Comparison of ENCODE assay signal across 16 cellular contexts in the genomic region with DNA sequence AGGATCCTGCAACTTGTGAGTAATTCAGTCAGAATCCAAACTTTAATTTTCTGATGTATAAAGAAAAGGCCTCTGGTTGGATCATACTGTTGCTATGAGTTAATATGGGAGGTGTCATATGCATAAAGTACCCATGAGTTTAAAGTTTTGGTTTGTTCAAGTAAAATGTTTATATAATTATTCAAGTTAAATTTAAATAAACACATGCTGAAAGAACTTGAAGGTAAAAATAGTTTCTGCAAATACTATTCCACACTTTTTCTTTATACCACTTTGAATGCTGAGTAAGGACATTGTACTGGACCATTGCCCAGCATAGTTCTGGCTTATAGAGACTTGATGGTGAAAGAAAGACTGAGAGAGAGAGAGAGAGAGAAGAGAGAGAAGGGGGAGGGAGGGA. TPM values are rescaled to one million over a fixed set of nuclear protein-coding genes. Genes with fewer than 3 reads are reported as not detected.
A peak's percentile ranks its signal among the peaks of the same experiment; 100 is the strongest.
DNase-seq lines count a peak whose midpoint lies in the region; ATAC-seq and TF ChIP-seq lines count a peak whose summit lies in the region.
"Had no signal": no experiment of that assay in that cellular context is flagged by ENCODE, and none has a peak within 500 bp of the region (broad histone marks: within the 10 kb centered on the region; RNA-seq: fewer than 3 reads in every experiment).

No MANE protein-coding gene starts in this region.

- H3K4me1 Mint-ChIP-seq in activated CD8-positive, alpha-beta T cell treated with anti-CD3 and anti-CD28 coated beads, Interleukin-2, amount 10 ng/mL, durations not matched to agents 7 days and 5 days (ENCODE audit: low read depth): peaks cover 8% of the 10 kb centered on the region
- H3K4me1 Mint-ChIP-seq: activated naive CD4-positive, alpha-beta T cell treated with anti-CD3 and anti-CD28 coated beads, Interleukin-2, amount 10 ng/mL, durations not matched to agents 7 days and 5 days had no signal

- peak; percentile 31 for DNase-seq in H4 (ENCODE audit: low spot score)
- DNase-seq in astrocyte of the cerebellum (ENCODE audit: low read depth): peak; percentile 63
- DNase-seq in fibroblast of villous mesenchyme (ENCODE audit: low read depth): peak; percentile 57
- DNase-seq in retinal pigment epithelial cell (ENCODE audit: low read depth): peak; percentile 63
- DNase-seq in middle frontal gyrus (ENCODE audit: extremely low spot score, low spot score): no peak
- no peak for DNase-seq in islet precursor cell
- no peak for DNase-seq in activated CD8-positive, alpha-beta T cell treated with anti-CD3 and anti-CD28 coated beads, Interleukin-2, amount 10 ng/mL, durations not matched to agents 7 days and 5 days
- DNase-seq: activated naive CD4-positive, alpha-beta T cell treated with anti-CD3 and anti-CD28 coated beads, Interleukin-2, amount 10 ng/mL, durations not matched to agents 7 days and 5 days; Calu3; glutamatergic neuron; left colon; NCI-H1092 treated with DMSO at 0.1 percent for 48 hours; NCI-H524 treated with DMSO at 0.1 percent for 48 hours had no signal

- H3K4me3 ChIP-seq in astrocyte of the cerebellum (ENCODE audit: low read depth, low read length) (no peak overlapping the region), fibroblast of villous mesenchyme (ENCODE audit: low read depth, low read length) (no peak overlapping the region), retinal pigment epithelial cell (ENCODE audit: low read length) (no peak overlapping the region)
- H3K4me3 ChIP-seq: HAP-1, thyroid gland had no signal

- H3K27me3 Mint-ChIP-seq in activated CD8-positive, alpha-beta T cell treated with anti-CD3 and anti-CD28 coated beads, Interleukin-2, amount 10 ng/mL, durations not matched to agents 7 days and 5 days (ENCODE audit: low read depth): no peaks in the 10 kb centered on the region
- H3K27me3 Mint-ChIP-seq: activated naive CD4-positive, alpha-beta T cell treated with anti-CD3 and anti-CD28 coated beads, Interleukin-2, amount 10 ng/mL, durations not matched to agents 7 days and 5 days had no signal

- no peak overlapping the region for H3K4me3 Mint-ChIP-seq in activated CD8-positive, alpha-beta T cell treated with anti-CD3 and anti-CD28 coated beads, Interleukin-2, amount 10 ng/mL, durations not matched to agents 7 days and 5 days
- H3K4me3 Mint-ChIP-seq: activated naive CD4-positive, alpha-beta T cell treated with anti-CD3 and anti-CD28 coated beads, Interleukin-2, amount 10 ng/mL, durations not matched to agents 7 days and 5 days had no signal

- TF ChIP-seq CTCF in astrocyte of the cerebellum (IDR thresholded peaks at IDR 0.05; ENCODE audit: low read depth, low read length, missing control alignments) (no peak), fibroblast of villous mesenchyme (IDR thresholded peaks at IDR 0.05; ENCODE audit: insufficient read depth, low read depth, low read length) (no peak), retinal pigment epithelial cell (conservative IDR thresholded peaks at IDR 0.05; ENCODE audit: low read depth, low read length) (no peak)

- POLR2A ChIA-PET in activated CD8-positive, alpha-beta T cell treated with anti-CD3 and anti-CD28 coated beads, Interleukin-2, amount 10 ng/mL, durations not matched to agents 7 days and 5 days (lab: Charles Lee): no interaction called here

- CTCF ChIA-PET in activated CD8-positive, alpha-beta T cell treated with anti-CD3 and anti-CD28 coated beads, Interleukin-2, amount 10 ng/mL, durations not matched to agents 7 days and 5 days (lab: Charles Lee): no interaction called here

- H3K36me3 Mint-ChIP-seq in activated CD8-positive, alpha-beta T cell treated with anti-CD3 and anti-CD28 coated beads, Interleukin-2, amount 10 ng/mL, durations not matched to agents 7 days and 5 days (ENCODE audit: low read depth): no peaks in the 10 kb centered on the region
- H3K36me3 Mint-ChIP-seq: activated naive CD4-positive, alpha-beta T cell treated with anti-CD3 and anti-CD28 coated beads, Interleukin-2, amount 10 ng/mL, durations not matched to agents 7 days and 5 days had no signal

- no peak overlapping the region for H3K27ac Mint-ChIP-seq in activated CD8-positive, alpha-beta T cell treated with anti-CD3 and anti-CD28 coated beads, Interleukin-2, amount 10 ng/mL, durations not matched to agents 7 days and 5 days
- H3K27ac Mint-ChIP-seq: activated naive CD4-positive, alpha-beta T cell treated with anti-CD3 and anti-CD28 coated beads, Interleukin-2, amount 10 ng/mL, durations not matched to agents 7 days and 5 days had no signal

- in situ Hi-C loops in astrocyte of the cerebellum (cut with HindIII; ENCODE audit: low sequenced_read_pairs): no loop called here

- H3K9me3 Mint-ChIP-seq in activated CD8-positive, alpha-beta T cell treated with anti-CD3 and anti-CD28 coated beads, Interleukin-2, amount 10 ng/mL, durations not matched to agents 7 days and 5 days (ENCODE audit: insufficient read depth): no peaks in the 10 kb centered on the region
- H3K9me3 Mint-ChIP-seq: activated naive CD4-positive, alpha-beta T cell treated with anti-CD3 and anti-CD28 coated beads, Interleukin-2, amount 10 ng/mL, durations not matched to agents 7 days and 5 days had no signal

- no peak for ATAC-seq in GM19467 (IDR thresholded peaks at IDR 0.05; ENCODE audit: unreplicated experiment)
- ATAC-seq in activated CD8-positive, alpha-beta T cell treated with anti-CD3 and anti-CD28 coated beads, Interleukin-2, amount 10 ng/mL, durations not matched to agents 7 days and 5 days: no peak

RNA-seq across cellular contexts. Expression of a gene that starts 30.7 kb away (rescaled TPM):
- total RNA-seq in H4 (2014; rRNA removed; shearing (Covaris generic)): 11.6 and 19.4 TPM in 2 replicates
- 29.3 and 62.2 TPM in 2 replicates for total RNA-seq in fibroblast of villous mesenchyme
- total RNA-seq in activated CD8-positive, alpha-beta T cell treated with anti-CD3 and anti-CD28 coated beads, Interleukin-2, amount 10 ng/mL, durations not matched to agents 7 days and 5 days: 10 to 100 TPM; 32.9 to 35.8 TPM

RNA-seq across cellular contexts. Expression of a gene that starts 30.9 kb away (rescaled TPM):
- total RNA-seq in H4 (2014; rRNA removed; shearing (Covaris generic)): 0.52 and 1.5 TPM in 2 replicates
- 0.32 and 2.6 TPM in 2 replicates for total RNA-seq in fibroblast of villous mesenchyme
- total RNA-seq in activated CD8-positive, alpha-beta T cell treated with anti-CD3 and anti-CD28 coated beads, Interleukin-2, amount 10 ng/mL, durations not matched to agents 7 days and 5 days: under 1 TPM in 1 of 2 experiments, not detected in 1; 0.16 TPM

Comparison
In these comparisons a context has a peak if more than half of its experiments do, and no peak if none do; other contexts are left out.
1. DNase-seq: peak in H4 (single experiment), astrocyte of the cerebellum (single experiment), fibroblast of villous mesenchyme (single experiment) and retinal pigment epithelial cell (single experiment); none in middle frontal gyrus (single experiment), islet precursor cell (single experiment) and activated CD8-positive, alpha-beta T cell treated with anti-CD3 and anti-CD28 coated beads, Interleukin-2, amount 10 ng/mL, durations not matched to agents 7 days and 5 days (single experiment).